ENCODE assay signal across 9 cellular contexts in genomic region chr3:25448750-25449684, GRCh38. TPM values are rescaled to one million over a fixed set of nuclear protein-coding genes. Genes with fewer than 3 reads are reported as not detected.
A peak's percentile ranks its signal among the peaks of the same experiment; 100 is the strongest.
DNase-seq lines count a peak whose midpoint lies in the region; ATAC-seq, FAIRE-seq and TF ChIP-seq lines count a peak whose summit lies in the region.
"Had no signal": no experiment of that assay in that cellular context is flagged by ENCODE, and none has a peak within 500 bp of the region (broad histone marks: within the 10 kb centered on the region; RNA-seq: fewer than 3 reads in every experiment).

No MANE protein-coding gene starts in this region.

- POLR2A ChIA-PET in PC-3 (lab: Charles Lee; ENCODE audit: unreplicated experiment): no interaction called here

- H3K27ac Mint-ChIP-seq in stimulated activated effector memory CD8-positive, alpha-beta T cell treated with anti-CD3 and anti-CD28 coated beads, Interleukin-12 subunit alpha, Interleukin-12 subunit beta, amount 100 ng/mL, for 72 hours: no peak overlapping the region

- no peaks in the 10 kb centered on the region for H3K36me3 ChIP-seq in PC-3 (ENCODE audit: low read depth, low read length)

- intact Hi-C loops in PC-3 (cut with micrococcal nuclease): no loop called here

- no peaks in the 10 kb centered on the region for H3K4me1 Mint-ChIP-seq in stimulated activated effector memory CD8-positive, alpha-beta T cell treated with anti-CD3 and anti-CD28 coated beads, Interleukin-12 subunit alpha, Interleukin-12 subunit beta, amount 100 ng/mL, for 72 hours

- DNase-seq in HT1080 (ENCODE audit: low read depth) (peak; percentile 18), anterior cingulate cortex (lab: John Stamatoyannopoulos, UW) (peak in 48 of 58 donors; percentile 8 to 68 (median 35)), iPS-NIHi7 (ENCODE audit: extremely low spot score) (peak; percentile 45), PC-3 (no peak), GM12892 (ENCODE audit: insufficient read length) (no peak)
- DNase-seq in stimulated activated effector memory CD8-positive, alpha-beta T cell treated with anti-CD3 and anti-CD28 coated beads, Interleukin-12 subunit alpha, Interleukin-12 subunit beta, amount 100 ng/mL, for 72 hours (ENCODE audit: low spot score in 2 of 2): no peak

- no peak overlapping the region for H3K9ac ChIP-seq in PC-3 (ENCODE audit: low read length)

- ATAC-seq in stimulated activated effector memory CD8-positive, alpha-beta T cell treated with anti-CD3 and anti-CD28 coated beads, Interleukin-12 subunit alpha, Interleukin-12 subunit beta, amount 100 ng/mL, for 72 hours: peak; percentile 28
- no peak for ATAC-seq in PC-3
- ATAC-seq in HG02642 (IDR thresholded peaks at IDR 0.05; ENCODE audit: poor library complexity, unreplicated experiment): no peak
- ATAC-seq in GM18858 (IDR thresholded peaks at IDR 0.05; ENCODE audit: unreplicated experiment): no peak

- H3K27me3 ChIP-seq in PC-3 (ENCODE audit: low read length): peaks cover 64% of the 10 kb centered on the region

- H3K4me3 Mint-ChIP-seq in stimulated activated effector memory CD8-positive, alpha-beta T cell treated with anti-CD3 and anti-CD28 coated beads, Interleukin-12 subunit alpha, Interleukin-12 subunit beta, amount 100 ng/mL, for 72 hours: no peak overlapping the region

- FAIRE-seq in GM12892 (lab: Jason Lieb, UNC): no peak
- FAIRE-seq: TTC549 had no signal

- H3K9me3 Mint-ChIP-seq in stimulated activated effector memory CD8-positive, alpha-beta T cell treated with anti-CD3 and anti-CD28 coated beads, Interleukin-12 subunit alpha, Interleukin-12 subunit beta, amount 100 ng/mL, for 72 hours: no peaks in the 10 kb centered on the region

- H3K36me3 Mint-ChIP-seq in stimulated activated effector memory CD8-positive, alpha-beta T cell treated with anti-CD3 and anti-CD28 coated beads, Interleukin-12 subunit alpha, Interleukin-12 subunit beta, amount 100 ng/mL, for 72 hours: no peaks in the 10 kb centered on the region

- BruUV-seq in PC-3 (replicated peaks; lab: Mats Ljungman, UMichigan): no TSS peak

- H3K9me2 ChIP-seq in PC-3 (replicated peaks; ENCODE audit: low read length): no peaks in the 10 kb centered on the region

- H4K20me1 ChIP-seq in PC-3 (ENCODE audit: low read length): no peaks in the 10 kb centered on the region

- H3K4me1 ChIP-seq in PC-3 (ENCODE audit: insufficient read depth, low read length): no peaks in the 10 kb centered on the region

- H2AFZ ChIP-seq in PC-3 (ENCODE audit: low read length): no peak overlapping the region

- no peaks in the 10 kb centered on the region for H3K79me2 ChIP-seq in PC-3 (ENCODE audit: low read length)

- H3F3A ChIP-seq in PC-3 (ENCODE audit: low read length, unreplicated experiment): no peaks in the 10 kb centered on the region

- no peaks in the 10 kb centered on the region for H3K9me3 ChIP-seq in PC-3 (ENCODE audit: low read length)

- TF ChIP-seq CTCF in PC-3 (conservative IDR thresholded peaks at IDR 0.05; ENCODE audit: low read depth, low read length): no peak

- no peak overlapping the region for H3K4me2 ChIP-seq in PC-3 (ENCODE audit: low read length)

- H3K27ac ChIP-seq in PC-3 (ENCODE audit: low read length): no peak overlapping the region

- no peak overlapping the region for H3K4me3 ChIP-seq in PC-3 (ENCODE audit: low read length)

- CTCF ChIA-PET in PC-3 (lab: Charles Lee): no interaction called here

- no peak for TF ChIP-seq POLR2A in GM12892 (IDR thresholded peaks at IDR 0.05; ENCODE audit: low read depth, low read length)

RNA-seq across cellular contexts. Expression of gene RARB, which starts 21.0 kb away (rescaled TPM):
- total RNA-seq in HT1080 (2014; rRNA removed; shearing (Covaris generic)): 0.40 TPM in 2 replicates
- 4.9 and 6.8 TPM in 2 replicates for polyA plus RNA-seq in HT1080 (2015; cell fraction: cytosol; rRNA removed)
- 5.2 and 6.0 TPM in 2 replicates for polyA plus RNA-seq in HT1080 (2015; cell fraction: nucleus; rRNA removed)
- not detected in 2 replicates for total RNA-seq in PC-3 (2014; rRNA removed)
- 0.13 TPM for polyA plus RNA-seq in GM12892 (2012; ENCODE audit: missing spikeins)

Comparison
In these comparisons a context has a peak if more than half of its experiments do, and no peak if none do; other contexts are left out.
1. DNase-seq: peak in HT1080 (single experiment), anterior cingulate cortex (48 of 58) and iPS-NIHi7 (single experiment); none in stimulated activated effector memory CD8-positive, alpha-beta T cell treated with anti-CD3 and anti-CD28 coated beads, Interleukin-12 subunit alpha, Interleukin-12 subunit beta, amount 100 ng/mL, for 72 hours (0 of 2), PC-3 (single experiment) and GM12892 (single experiment).